In genomic region chr10:88082806-88083596, GRCh38 we compare ENCODE assay signal across 10 cellular contexts.
DNase-seq lines count a peak whose midpoint lies in the region; ATAC-seq and FAIRE-seq lines count a peak whose summit lies in the region.
"Had no signal": no experiment of that assay in that cellular context is flagged by ENCODE, and none has a peak within 500 bp of the region (broad histone marks: within the 10 kb centered on the region; RNA-seq: fewer than 3 reads in every experiment).

No MANE protein-coding gene starts in this region.

- H3K27me3 Mint-ChIP-seq in memory B cell: no peaks in the 10 kb centered on the region

- no peak for FAIRE-seq in RCC 7860 (lab: Jason Lieb, UNC)

- no peak overlapping the region for H3K27ac Mint-ChIP-seq in memory B cell

- H3K4me1 Mint-ChIP-seq in memory B cell: peaks cover 22% of the 10 kb centered on the region

- DNase-seq in memory B cell (ENCODE audit: low spot score in 2 of 2) (peak in 1 of 2 donors; percentile 15), HK-2 (ENCODE audit: unreplicated experiment) (no peak), RCC 7860 (ENCODE audit: low spot score) (no peak), mucosa of gallbladder (ENCODE audit: low spot score) (no peak)
- no peak for DNase-seq in stimulated activated CD4-positive, alpha-beta T cell treated with anti-CD3 and anti-CD28 coated beads, Interleukin-15, amount 100 ng/mL, for 24 hours
- DNase-seq: left ventricle myocardium inferior, NCI-H524 had no signal

- H3K9me3 Mint-ChIP-seq in memory B cell: no peaks in the 10 kb centered on the region

- peak; percentile 56 for ATAC-seq in GM18870 (IDR thresholded peaks at IDR 0.05; ENCODE audit: unreplicated experiment)
- ATAC-seq in GM21825 (IDR thresholded peaks at IDR 0.05; ENCODE audit: unreplicated experiment): peak; percentile 65
- peak; percentile 57 for ATAC-seq in HG03558 (IDR thresholded peaks at IDR 0.05; ENCODE audit: extremely low read depth, unreplicated experiment)
- peak; percentile 99 for ATAC-seq in memory B cell (ENCODE audit: low read depth)

- H3K4me3 Mint-ChIP-seq in memory B cell: peak overlapping the region; percentile 40

- H3K36me3 Mint-ChIP-seq in memory B cell: no peaks in the 10 kb centered on the region
